Comparison of ENCODE assay signal across 1 cellular context in genomic region chr6:16381968-16382367, GRCh38.
TF ChIP-seq lines count a peak whose summit lies in the region.

No MANE protein-coding gene starts in this region.

TF ChIP-seq in HEK293, 187 proteins besides CTCF, POLR2A, EP300 and RAD21:
- TF ChIP-seq, protein P1, sequence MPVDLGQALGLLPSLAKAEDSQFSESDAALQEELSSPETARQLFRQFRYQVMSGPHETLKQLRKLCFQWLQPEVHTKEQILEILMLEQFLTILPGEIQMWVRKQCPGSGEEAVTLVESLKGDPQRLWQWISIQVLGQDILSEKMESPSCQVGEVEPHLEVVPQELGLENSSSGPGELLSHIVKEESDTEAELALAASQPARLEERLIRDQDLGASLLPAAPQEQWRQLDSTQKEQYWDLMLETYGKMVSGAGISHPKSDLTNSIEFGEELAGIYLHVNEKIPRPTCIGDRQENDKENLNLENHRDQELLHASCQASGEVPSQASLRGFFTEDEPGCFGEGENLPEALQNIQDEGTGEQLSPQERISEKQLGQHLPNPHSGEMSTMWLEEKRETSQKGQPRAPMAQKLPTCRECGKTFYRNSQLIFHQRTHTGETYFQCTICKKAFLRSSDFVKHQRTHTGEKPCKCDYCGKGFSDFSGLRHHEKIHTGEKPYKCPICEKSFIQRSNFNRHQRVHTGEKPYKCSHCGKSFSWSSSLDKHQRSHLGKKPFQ (tag by site-specific recombination; IDR thresholded peaks at IDR 0.05), result 0 out of 2 replicates have a peak, but pooled peaks have one; percentile 33
- TF ChIP-seq ZNF121 (tag by site-specific recombination; IDR thresholded peaks at IDR 0.05), result peak; percentile 72
